9 cellular contexts compared by ENCODE assay signal in the genomic region with DNA sequence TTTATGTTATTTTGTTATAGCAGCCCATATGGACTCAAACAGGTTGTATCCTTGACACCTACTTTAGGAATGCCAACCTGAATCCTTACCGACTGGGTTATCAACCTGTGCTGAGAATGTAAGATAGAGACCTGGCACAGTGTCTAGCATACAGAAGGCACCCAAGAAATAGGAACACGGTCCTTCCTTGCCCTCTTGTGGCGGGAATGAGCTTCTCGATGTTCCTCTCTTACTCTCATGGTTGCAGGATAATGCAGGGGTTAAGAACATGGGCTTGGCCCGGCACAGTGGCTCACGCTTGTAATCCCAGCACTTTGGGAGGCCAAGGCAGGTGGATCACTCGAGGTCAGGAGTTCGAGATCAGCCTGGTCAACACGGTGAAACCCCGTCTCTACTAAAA. TPM values are rescaled to one million over a fixed set of nuclear protein-coding genes. Genes with fewer than 3 reads are reported as not detected.
DNase-seq lines count a peak whose midpoint lies in the region; ATAC-seq and TF ChIP-seq lines count a peak whose summit lies in the region.
"Had no signal": no experiment of that assay in that cellular context is flagged by ENCODE, and none has a peak within 500 bp of the region (broad histone marks: within the 10 kb centered on the region; RNA-seq: fewer than 3 reads in every experiment).

No MANE protein-coding gene starts in this region.

- H3K4me3 ChIP-seq in A673 (ENCODE audit: low read depth, low read length, poor library complexity, severe bottlenecking), result no peak overlapping the region
- H3K4me3 ChIP-seq: thoracic aorta had no signal

- no TSS peak for BruUV-seq in A673 (replicated peaks; lab: Mats Ljungman, UMichigan)

- DNase-seq in A673 (ENCODE audit: low spot score), result peak; percentile 57
- DNase-seq in HT1080 (ENCODE audit: low read depth), result peak; percentile 33
- peak; percentile 58 for DNase-seq in iris pigment epithelial cell (ENCODE audit: low read depth)
- DNase-seq in activated CD4-positive, alpha-beta T cell treated with anti-CD3 and anti-CD28 coated beads for 36 hours, result no peak

- H3K27ac Mint-ChIP-seq in activated CD4-positive, alpha-beta T cell treated with anti-CD3 and anti-CD28 coated beads for 36 hours, result no peak overlapping the region

- POLR2A ChIA-PET in A673 (lab: Charles Lee; ENCODE audit: low non-redundant PET), result no interaction called here
- POLR2A ChIA-PET in activated CD4-positive, alpha-beta T cell treated with anti-CD3 and anti-CD28 coated beads for 36 hours (lab: Charles Lee), result interaction anchor here (0.7 kb wide), 1 partner anchor 25 kb away, joined by 4 read pairs; no protein-coding TSS in a partner anchor

- CTCF ChIA-PET in A673 (lab: Charles Lee), result interaction anchor here (1.0 kb wide), 1 partner anchor 38 kb away, joined by 4 read pairs; no protein-coding TSS in a partner anchor
- CTCF ChIA-PET in activated CD4-positive, alpha-beta T cell treated with anti-CD3 and anti-CD28 coated beads for 36 hours (lab: Charles Lee), result interaction anchor here (0.6 to 2.0 kb wide), 3 partner anchors 50 to 540 kb away, joined by 3 to 11 read pairs (median 3); no protein-coding TSS in a partner anchor

- H3K27me3 ChIP-seq in A673 (replicated peaks; ENCODE audit: insufficient read depth, low read depth, low read length, poor library complexity), result no peaks in the 10 kb centered on the region

- H3K27me3 Mint-ChIP-seq in activated CD4-positive, alpha-beta T cell treated with anti-CD3 and anti-CD28 coated beads for 36 hours, result no peaks in the 10 kb centered on the region

- H3K36me3 ChIP-seq in A673 (ENCODE audit: insufficient read depth, low read length, poor library complexity, severe bottlenecking), result peaks cover 26% of the 10 kb centered on the region

- peaks cover 2% of the 10 kb centered on the region for H3K4me1 Mint-ChIP-seq in activated CD4-positive, alpha-beta T cell treated with anti-CD3 and anti-CD28 coated beads for 36 hours

- H3K9me3 ChIP-seq in A673 (ENCODE audit: low read depth, low read length, poor library complexity, severe bottlenecking), result no peaks in the 10 kb centered on the region
- H3K9me3 ChIP-seq: thoracic aorta had no signal

- H3K36me3 Mint-ChIP-seq in activated CD4-positive, alpha-beta T cell treated with anti-CD3 and anti-CD28 coated beads for 36 hours (ENCODE audit: low read depth), result peaks cover 52% of the 10 kb centered on the region

- H3K27ac ChIP-seq in A673 (ENCODE audit: low read depth, low read length, poor library complexity, severe bottlenecking), result no peak overlapping the region
- H3K27ac ChIP-seq in VCaP, result no peak overlapping the region
- H3K27ac ChIP-seq: thoracic aorta had no signal

- no peaks in the 10 kb centered on the region for H3K9me3 Mint-ChIP-seq in activated CD4-positive, alpha-beta T cell treated with anti-CD3 and anti-CD28 coated beads for 36 hours (ENCODE audit: low read depth)

- intact Hi-C loops in A673 (cut with micrococcal nuclease; ENCODE audit: unreplicated experiment), result no loop called here
- intact Hi-C loops in activated CD4-positive, alpha-beta T cell treated with anti-CD3 and anti-CD28 coated beads for 36 hours (cut with DNase I, micrococcal nuclease), result loop anchor here in 1 of 2 experiments (5.0 kb wide), 1 partner anchor 88 kb away; no protein-coding TSS in a partner anchor

- ATAC-seq in HG02623 (IDR thresholded peaks at IDR 0.05; ENCODE audit: unreplicated experiment), result no peak
- no peak for ATAC-seq in GM21390 (IDR thresholded peaks at IDR 0.05; ENCODE audit: unreplicated experiment)
- ATAC-seq in GM21619 (IDR thresholded peaks at IDR 0.05; ENCODE audit: unreplicated experiment), result no peak
- ATAC-seq in activated CD4-positive, alpha-beta T cell treated with anti-CD3 and anti-CD28 coated beads for 36 hours, result no peak

- TF ChIP-seq CTCF in A673 (conservative IDR thresholded peaks at IDR 0.05; ENCODE audit: low read depth, low read length), result peak; percentile 49
- TF ChIP-seq CTCF in VCaP (conservative IDR thresholded peaks at IDR 0.05), result peak; percentile 88

- H3K4me1 ChIP-seq in A673 (ENCODE audit: insufficient read depth, low read length, poor library complexity, severe bottlenecking), result no peaks in the 10 kb centered on the region

- H3K4me3 Mint-ChIP-seq in activated CD4-positive, alpha-beta T cell treated with anti-CD3 and anti-CD28 coated beads for 36 hours, result no peak overlapping the region

RNA-seq across cellular contexts. Expression of a gene that starts 6.5 kb away (rescaled TPM):
- 25.5 and 28.4 TPM in 2 replicates for total RNA-seq in A673 (2021)
- 27.7 and 35.8 TPM in 2 replicates for total RNA-seq in HT1080 (2014; rRNA removed; shearing (Covaris generic))
- polyA plus RNA-seq in HT1080 (2015; cell fraction: cytosol; rRNA removed), result 15.2 and 17.1 TPM in 2 replicates
- polyA plus RNA-seq in HT1080 (2015; cell fraction: nucleus; rRNA removed), result 21.2 TPM in 2 replicates
- total RNA-seq in activated CD4-positive, alpha-beta T cell treated with anti-CD3 and anti-CD28 coated beads for 36 hours, result 10 to 100 TPM; 22.8 to 23.8 TPM

RNA-seq across cellular contexts. Expression of a gene that starts 29.3 kb away (rescaled TPM):
- 0.70 and 0.73 TPM in 2 replicates for total RNA-seq in A673 (2021)
- total RNA-seq in HT1080 (2014; rRNA removed; shearing (Covaris generic)), result 2.4 and 3.2 TPM in 2 replicates
- 0.54 and 0.55 TPM in 2 replicates for polyA plus RNA-seq in HT1080 (2015; cell fraction: cytosol; rRNA removed)
- polyA plus RNA-seq in HT1080 (2015; cell fraction: nucleus; rRNA removed), result 0.56 and 2.5 TPM in 2 replicates
- 10 to 100 TPM; 13.9 to 19.6 TPM for total RNA-seq in activated CD4-positive, alpha-beta T cell treated with anti-CD3 and anti-CD28 coated beads for 36 hours

RNA-seq across cellular contexts. Expression of a gene that starts 31.4 kb away (rescaled TPM):
- not detected in 2 replicates for total RNA-seq in A673 (2021)
- total RNA-seq in HT1080 (2014; rRNA removed; shearing (Covaris generic)), result not detected in 2 replicates
- polyA plus RNA-seq in HT1080 (2015; cell fraction: cytosol; rRNA removed), result 0.03 TPM in 1 of 2 replicates, not detected in the other
- polyA plus RNA-seq in HT1080 (2015; cell fraction: nucleus; rRNA removed), result not detected in 2 replicates
- not detected for total RNA-seq in activated CD4-positive, alpha-beta T cell treated with anti-CD3 and anti-CD28 coated beads for 36 hours
